In genomic region chr1:156213644-156213966, GRCh38 we compare ENCODE assay signal across 8 cellular contexts. TPM values are rescaled to one million over a fixed set of nuclear protein-coding genes. Genes with fewer than 3 reads are reported as not detected.
DNase-seq lines count a peak whose midpoint lies in the region; ATAC-seq and TF ChIP-seq lines count a peak whose summit lies in the region.

No MANE protein-coding gene starts in this region.

- intact Hi-C loops in activated T-helper 1 cell treated with anti-CD3 and anti-CD28 coated beads, Interleukin-12 subunit alpha, Interleukin-12 subunit beta, Interleukin-2, Interleukin-4 antibody, amounts not matched to agents 30 ng/mL and 10 ng/mL and 1 ng/mL, durations not matched to agents 14 hours and 24 hours and 36 hours (cut with micrococcal nuclease) = loop anchor here (1.0 to 10.0 kb wide), 4 partner anchors 10 to 889 kb away; partner anchors contain the start of genes RUSC1, SLC25A44 and SMG5

- H3K27me3 Mint-ChIP-seq in activated T-helper 1 cell treated with anti-CD3 and anti-CD28 coated beads, Interleukin-12 subunit alpha, Interleukin-12 subunit beta, Interleukin-2, Interleukin-4 antibody, amounts not matched to agents 30 ng/mL and 10 ng/mL and 1 ng/mL, durations not matched to agents 14 hours and 24 hours and 36 hours (ENCODE audit: insufficient read depth) = no peaks in the 10 kb centered on the region
- no peaks in the 10 kb centered on the region for H3K27me3 Mint-ChIP-seq in stimulated activated memory B cell treated with anti-CD40 and anti-IgM and Interleukin-4, amounts not matched to agents 10 μg/mL and 1 μg/mL and 100 μg/mL, for 72 hours

- H3K36me3 ChIP-seq in HEK293 (ENCODE audit: control insufficient read depth in 2 of 2, insufficient read depth in 1 of 2, low read length in 2 of 2) = peaks cover 2 to 39% of the 10 kb centered on the region in 2 experiments; a peak in 2 of 3 replicates
- peaks cover 6% of the 10 kb centered on the region for H3K36me3 ChIP-seq in iPS-15b (ENCODE audit: control insufficient read depth, insufficient read depth, low read length)

- peak overlapping the region; percentile 97 for H3K27ac Mint-ChIP-seq in activated T-helper 1 cell treated with anti-CD3 and anti-CD28 coated beads, Interleukin-12 subunit alpha, Interleukin-12 subunit beta, Interleukin-2, Interleukin-4 antibody, amounts not matched to agents 30 ng/mL and 10 ng/mL and 1 ng/mL, durations not matched to agents 14 hours and 24 hours and 36 hours
- peak overlapping the region; percentile 99 for H3K27ac Mint-ChIP-seq in stimulated activated memory B cell treated with anti-CD40 and anti-IgM and Interleukin-4, amounts not matched to agents 10 μg/mL and 1 μg/mL and 100 μg/mL, for 72 hours

- peak overlapping the region; percentile 100 for H3K9ac ChIP-seq in iPS-15b (ENCODE audit: low read depth, low read length)

- POLR2A ChIA-PET in HEK293 (lab: Yijun Ruan, JAX) (interaction anchor here (0.5 to 2.7 kb wide), 19 partner anchors 8 to 237 kb away, joined by 3 to 49 read pairs (median 5); partner anchors contain the start of genes MEX3A, SLC25A44 and SMG5), GM10248 (lab: Yijun Ruan, JAX) (interaction anchor here (1.0 to 2.1 kb wide), 6 partner anchors 10 to 86 kb away, joined by 3 to 12 read pairs (median 7); partner anchors contain the start of gene SLC25A44)

- ATAC-seq in stimulated activated memory B cell treated with anti-CD40 and anti-IgM and Interleukin-4, amounts not matched to agents 10 μg/mL and 1 μg/mL and 100 μg/mL, for 72 hours = no peak
- no peak for ATAC-seq in HG03439 (IDR thresholded peaks at IDR 0.05; ENCODE audit: unreplicated experiment)

- H3K9me3 ChIP-seq in HEK293 (ENCODE audit: control insufficient read depth, insufficient read depth, low read depth, low read length) (no peaks in the 10 kb centered on the region), iPS-15b (ENCODE audit: control insufficient read depth, insufficient read depth, low read length) (no peaks in the 10 kb centered on the region)

- no peaks in the 10 kb centered on the region for H3K27me3 ChIP-seq in iPS-15b (ENCODE audit: control insufficient read depth, insufficient read depth, low read length)

- CTCF ChIA-PET in HEK293 (lab: Yijun Ruan, JAX) = interaction anchor here (0.7 to 3.9 kb wide), 6 partner anchors 12 to 415 kb away, joined by 3 to 29 read pairs (median 4); no protein-coding TSS in a partner anchor
- CTCF ChIA-PET in GM10248 (lab: Yijun Ruan, JAX) = interaction anchor here (0.7 to 4.8 kb wide), 7 partner anchors 8 to 88 kb away, joined by 3 to 63 read pairs (median 4); no protein-coding TSS in a partner anchor

- peak overlapping the region; percentile 92 for H3K4me3 Mint-ChIP-seq in activated T-helper 1 cell treated with anti-CD3 and anti-CD28 coated beads, Interleukin-12 subunit alpha, Interleukin-12 subunit beta, Interleukin-2, Interleukin-4 antibody, amounts not matched to agents 30 ng/mL and 10 ng/mL and 1 ng/mL, durations not matched to agents 14 hours and 24 hours and 36 hours
- H3K4me3 Mint-ChIP-seq in stimulated activated memory B cell treated with anti-CD40 and anti-IgM and Interleukin-4, amounts not matched to agents 10 μg/mL and 1 μg/mL and 100 μg/mL, for 72 hours = peak overlapping the region; percentile 97

- no peak for DNase-seq in activated T-helper 1 cell treated with anti-CD3 and anti-CD28 coated beads, Interleukin-12 subunit alpha, Interleukin-12 subunit beta, Interleukin-2, Interleukin-4 antibody, amounts not matched to agents 30 ng/mL and 10 ng/mL and 1 ng/mL, durations not matched to agents 14 hours and 24 hours and 36 hours (ENCODE audit: low spot score)
- DNase-seq in stimulated activated CD4-positive, alpha-beta T cell treated with anti-CD3 and anti-CD28 coated beads, Interleukin-2, amount 100 ng/mL, for 24 hours = no peak
- DNase-seq in GM10248 (ENCODE audit: extremely low spot score) = no peak
- no peak for DNase-seq in activated effector memory CD4-positive, alpha-beta T cell treated with Interleukin-2 at 50 U/mL for 16 hours

- peak overlapping the region; percentile 99 for H3K4me3 ChIP-seq in HEK293 (ENCODE audit: low read depth, low read length)
- H3K4me3 ChIP-seq in iPS-15b (ENCODE audit: low read depth, low read length) = peak overlapping the region; percentile 99

- H3K27ac ChIP-seq in HEK293 (ENCODE audit: extremely low read depth, low read depth, low read length) = peak overlapping the region; percentile 91

- TF ChIP-seq CTCF in HEK293 (tag by site-specific recombination; IDR thresholded peaks at IDR 0.05) (no peak), GM10248 (IDR thresholded peaks at IDR 0.05; ENCODE audit: control extremely low read depth, extremely low read depth, low read depth, missing control alignments) (no peak)

- H3K9me3 Mint-ChIP-seq in activated T-helper 1 cell treated with anti-CD3 and anti-CD28 coated beads, Interleukin-12 subunit alpha, Interleukin-12 subunit beta, Interleukin-2, Interleukin-4 antibody, amounts not matched to agents 30 ng/mL and 10 ng/mL and 1 ng/mL, durations not matched to agents 14 hours and 24 hours and 36 hours = no peaks in the 10 kb centered on the region
- no peaks in the 10 kb centered on the region for H3K9me3 Mint-ChIP-seq in stimulated activated memory B cell treated with anti-CD40 and anti-IgM and Interleukin-4, amounts not matched to agents 10 μg/mL and 1 μg/mL and 100 μg/mL, for 72 hours

- H3K4me1 Mint-ChIP-seq in activated T-helper 1 cell treated with anti-CD3 and anti-CD28 coated beads, Interleukin-12 subunit alpha, Interleukin-12 subunit beta, Interleukin-2, Interleukin-4 antibody, amounts not matched to agents 30 ng/mL and 10 ng/mL and 1 ng/mL, durations not matched to agents 14 hours and 24 hours and 36 hours (ENCODE audit: low read depth) = peaks cover 54% of the 10 kb centered on the region
- H3K4me1 Mint-ChIP-seq in stimulated activated memory B cell treated with anti-CD40 and anti-IgM and Interleukin-4, amounts not matched to agents 10 μg/mL and 1 μg/mL and 100 μg/mL, for 72 hours = peaks cover 32% of the 10 kb centered on the region

- H3K4me1 ChIP-seq in HEK293 (ENCODE audit: control insufficient read depth, insufficient read depth, low read length) (no peaks in the 10 kb centered on the region), iPS-15b (ENCODE audit: control insufficient read depth, insufficient read depth, low read length) (peaks cover 6% of the 10 kb centered on the region)

- peaks cover 47% of the 10 kb centered on the region for H3K36me3 Mint-ChIP-seq in activated T-helper 1 cell treated with anti-CD3 and anti-CD28 coated beads, Interleukin-12 subunit alpha, Interleukin-12 subunit beta, Interleukin-2, Interleukin-4 antibody, amounts not matched to agents 30 ng/mL and 10 ng/mL and 1 ng/mL, durations not matched to agents 14 hours and 24 hours and 36 hours (ENCODE audit: low read depth)
- H3K36me3 Mint-ChIP-seq in stimulated activated memory B cell treated with anti-CD40 and anti-IgM and Interleukin-4, amounts not matched to agents 10 μg/mL and 1 μg/mL and 100 μg/mL, for 72 hours = peaks cover 29% of the 10 kb centered on the region

TF ChIP-seq in HEK293, 187 proteins besides CTCF, POLR2A, EP300 and RAD21:
- no peak for TF ChIP-seq PRDM6 (tag by site-specific recombination; IDR thresholded peaks at IDR 0.05)
- TF ChIP-seq ZNF664 (tag by site-specific recombination; IDR thresholded peaks at IDR 0.05) = peak; percentile 57; the same call in 1 of the 2 replicates
- no peak for TF ChIP-seq ZNF350 (tag by site-specific recombination; IDR thresholded peaks at IDR 0.05)

RNA-seq across cellular contexts. Expression of gene PMF1, which starts 0.8 kb away (rescaled TPM):
- total RNA-seq in activated T-helper 1 cell treated with anti-CD3 and anti-CD28 coated beads, Interleukin-12 subunit alpha, Interleukin-12 subunit beta, Interleukin-2, Interleukin-4 antibody, amounts not matched to agents 30 ng/mL and 10 ng/mL and 1 ng/mL, durations not matched to agents 14 hours and 24 hours and 36 hours = 105 and 111 TPM in 2 replicates

RNA-seq across cellular contexts. Expression of gene SLC25A44, which starts 19.7 kb away (rescaled TPM):
- total RNA-seq in activated T-helper 1 cell treated with anti-CD3 and anti-CD28 coated beads, Interleukin-12 subunit alpha, Interleukin-12 subunit beta, Interleukin-2, Interleukin-4 antibody, amounts not matched to agents 30 ng/mL and 10 ng/mL and 1 ng/mL, durations not matched to agents 14 hours and 24 hours and 36 hours = 67.6 and 79.3 TPM in 2 replicates

RNA-seq across cellular contexts. Expression of gene BGLAP, which starts 28.4 kb away (rescaled TPM):
- 1.8 and 2.5 TPM in 2 replicates for total RNA-seq in activated T-helper 1 cell treated with anti-CD3 and anti-CD28 coated beads, Interleukin-12 subunit alpha, Interleukin-12 subunit beta, Interleukin-2, Interleukin-4 antibody, amounts not matched to agents 30 ng/mL and 10 ng/mL and 1 ng/mL, durations not matched to agents 14 hours and 24 hours and 36 hours

RNA-seq across cellular contexts. Expression of gene PAQR6, which starts 34.3 kb away (rescaled TPM):
- 5.0 and 5.2 TPM in 2 replicates for total RNA-seq in activated T-helper 1 cell treated with anti-CD3 and anti-CD28 coated beads, Interleukin-12 subunit alpha, Interleukin-12 subunit beta, Interleukin-2, Interleukin-4 antibody, amounts not matched to agents 30 ng/mL and 10 ng/mL and 1 ng/mL, durations not matched to agents 14 hours and 24 hours and 36 hours
